2 cellular contexts compared by ENCODE assay signal in genomic region chr1:150162862-150163706, GRCh38.
TF ChIP-seq lines count a peak whose summit lies in the region.

No MANE protein-coding gene starts in this region.

TF ChIP-seq in IMR-90, 13 proteins besides CTCF, POLR2A, EP300 and RAD21:
- peak; percentile 91 for TF ChIP-seq USF2 (IDR thresholded peaks at IDR 0.05; ENCODE audit: low read depth, low read length)
- TF ChIP-seq FOS (IDR thresholded peaks at IDR 0.05; ENCODE audit: low read depth, low read length): no peak
- peak; percentile 87 for TF ChIP-seq BHLHE40 (IDR thresholded peaks at IDR 0.05; ENCODE audit: low read depth, low read length)
- no peak for TF ChIP-seq SMC3 (IDR thresholded peaks at IDR 0.05; ENCODE audit: low read depth, low read length)
- TF ChIP-seq MAFK (IDR thresholded peaks at IDR 0.05; ENCODE audit: low read depth, low read length): peak; percentile 59; the same call in 1 of the 2 replicates
- TF ChIP-seq MXI1 (IDR thresholded peaks at IDR 0.05; ENCODE audit: borderline replicate concordance, low read depth, low read length): peak; percentile 27; the same call in 1 of the 2 replicates
- TF ChIP-seq RCOR1 (IDR thresholded peaks at IDR 0.05; ENCODE audit: insufficient replicate concordance, low read length): no peak
- no peak for TF ChIP-seq CHD1 (IDR thresholded peaks at IDR 0.05; ENCODE audit: low read depth, low read length)
- peak; percentile 90 for TF ChIP-seq MAZ (IDR thresholded peaks at IDR 0.05; ENCODE audit: borderline replicate concordance, low read depth, low read length)
- peak; percentile 72 for TF ChIP-seq NFE2L2 (IDR thresholded peaks at IDR 0.05; ENCODE audit: low read depth, low read length)
- no peak for TF ChIP-seq ELK1 (IDR thresholded peaks at IDR 0.05; ENCODE audit: borderline replicate concordance, low read depth, low read length)
- no peak for TF ChIP-seq RFX5 (IDR thresholded peaks at IDR 0.05; ENCODE audit: low read depth, low read length)
- 0 out of 2 replicates have a peak, but pooled peaks have one; percentile 21 for TF ChIP-seq CEBPB (IDR thresholded peaks at IDR 0.05; ENCODE audit: low read depth, low read length)

TF ChIP-seq in liver, 16 proteins besides CTCF, POLR2A, EP300 and RAD21 (continued from another document):
- TF ChIP-seq HNF4G (IDR thresholded peaks at IDR 0.05) (no peak), FOXA1 (IDR thresholded peaks at IDR 0.05) (no peak), MAX (IDR thresholded peaks at IDR 0.05) (no peak), SP1 (IDR thresholded peaks at IDR 0.05) (peak; percentile 54), TAF1 (conservative IDR thresholded peaks at IDR 0.05) (peak; percentile 64), REST (IDR thresholded peaks at IDR 0.05) (peak; percentile 28), ATF3 (IDR thresholded peaks at IDR 0.05) (no peak), GABPA (IDR thresholded peaks at IDR 0.05 in 1 of 2, conservative IDR thresholded peaks at IDR 0.05 in 1 of 2) (no peak), HNF4A (conservative IDR thresholded peaks at IDR 0.05) (no peak), YY1 (IDR thresholded peaks at IDR 0.05) (peak; percentile 13)
